Comparison of ENCODE assay signal across 6 cellular contexts in the genomic region with DNA sequence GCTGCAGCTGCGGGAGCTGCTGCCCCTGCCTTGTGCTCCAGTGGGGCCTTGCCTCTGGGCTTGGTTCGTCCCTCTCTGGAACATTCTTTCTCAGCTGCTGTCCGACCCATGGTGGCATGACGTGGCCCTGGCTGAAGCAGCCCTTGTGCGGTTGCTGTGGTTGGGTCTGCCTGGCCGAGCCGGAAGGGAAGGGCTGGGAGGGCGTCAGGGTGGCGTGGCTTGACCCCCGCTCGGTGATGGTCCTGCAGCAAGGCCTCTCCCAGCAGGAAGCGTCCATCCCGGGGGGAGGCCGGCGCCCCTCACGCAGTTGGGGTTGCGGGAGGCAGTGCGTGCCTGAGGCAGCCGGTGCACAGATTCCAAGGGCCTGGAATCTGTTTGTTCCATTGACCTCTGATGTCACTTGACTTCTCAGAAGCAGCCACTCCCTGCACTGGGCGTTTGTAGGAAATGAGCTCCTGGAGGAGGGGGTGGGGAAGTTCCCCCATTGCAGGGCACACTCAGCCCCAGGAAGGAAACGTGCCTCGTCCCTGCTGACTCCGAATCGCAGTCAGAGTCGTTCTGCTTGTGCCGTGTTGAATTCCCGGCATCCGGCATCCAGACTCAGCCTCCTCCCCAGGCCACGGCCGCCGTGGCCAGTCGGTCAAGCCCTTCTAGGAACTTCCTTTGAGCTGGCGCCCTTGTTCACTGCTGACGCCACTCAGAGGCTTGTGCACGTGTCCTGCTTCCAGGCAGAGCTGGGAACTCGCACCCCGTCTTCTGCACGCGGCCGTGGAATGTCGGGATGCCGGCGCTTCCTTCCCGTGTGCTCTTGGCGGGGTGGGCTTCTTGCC. TPM values are rescaled to one million over a fixed set of nuclear protein-coding genes. Genes with fewer than 3 reads are reported as not detected.
DNase-seq lines count a peak whose midpoint lies in the region; ATAC-seq and TF ChIP-seq lines count a peak whose summit lies in the region.

No MANE protein-coding gene starts in this region.

- WGBS in heart left ventricle, 4 donors = 29 to 48% (median 35%) methylated on average over 17 to 45 of the region's 45 CpGs

- no peaks in the 10 kb centered on the region for H3K9me3 ChIP-seq in heart left ventricle

- no peaks in the 10 kb centered on the region for H3K27me3 ChIP-seq in heart left ventricle

- TF ChIP-seq CTCF in heart left ventricle (IDR thresholded peaks at IDR 0.05) = no peak

- no peak for DNase-seq in activated CD4-positive, CD25-positive, alpha-beta regulatory T cell (lab: John Stamatoyannopoulos, UW)
- DNase-seq in heart left ventricle = peak; percentile 86 to 92 (median 87)
- peak; percentile 20 to 26 for DNase-seq in stimulated activated CD8-positive, alpha-beta memory T cell treated with anti-CD3 and anti-CD28 coated beads, Interleukin-4, amount 100 ng/mL, for 4 hours (ENCODE audit: low read depth in 2 of 2, low spot score in 1 of 2)
- no peak for DNase-seq in NCI-H82 (lab: John Stamatoyannopoulos, UW)
- no peak for DNase-seq in NCI-H510A (lab: John Stamatoyannopoulos, UW)

- H3K36me3 ChIP-seq in heart left ventricle = peaks cover 0 to 8% (median 0%) of the 10 kb centered on the region in 9 donors

- peak overlapping the region in 9 of 12 donors; percentile 5 to 39 (median 20) for H3K4me3 ChIP-seq in heart left ventricle

- ATAC-seq in activated CD4-positive, CD25-positive, alpha-beta regulatory T cell treated with anti-CD3 and anti-CD28 coated beads, Interleukin-2, amount 50 U/mL, for 24 hours = peak; percentile 46 to 58
- peak; percentile 60 to 84 (median 68) for ATAC-seq in heart left ventricle

- H3K4me1 ChIP-seq in heart left ventricle = peaks cover 19 to 83% (median 50%) of the 10 kb centered on the region in 12 donors

- TF ChIP-seq POLR2A in heart left ventricle (IDR thresholded peaks at IDR 0.05) = peak in 1 of 2 donors; percentile 36

- H3K27ac ChIP-seq in heart left ventricle = peak overlapping the region; percentile 22 to 99 (median 88)

- intact Hi-C loops in heart left ventricle (cut with DNase I) = loop anchor here in 1 of 10 donors (2.0 kb wide), 1 partner anchor 60 kb away; a partner anchor contains a TSS

RNA-seq across cellular contexts. Expression of a gene that starts 9.7 kb away (rescaled TPM):
- total RNA-seq in heart left ventricle = 1 to 10 TPM in 4 of 9 donors, under 1 TPM in 4, not detected in 1; 0.42 to 5.7 (median 0.92) TPM
- polyA plus RNA-seq in heart left ventricle = 1 to 10 TPM; 2.9 to 6.4 TPM

RNA-seq across cellular contexts. Expression of a gene that starts 21.1 kb away (rescaled TPM):
- 10 to 100 TPM; 27.3 to 47.8 (median 33.8) TPM for total RNA-seq in heart left ventricle
- polyA plus RNA-seq in heart left ventricle = 10 to 100 TPM; 35.9 to 38.0 TPM

RNA-seq across cellular contexts. Expression of a gene that starts 21.1 kb away (rescaled TPM):
- 10 to 100 TPM; 12.9 to 22.0 (median 18.5) TPM for total RNA-seq in heart left ventricle
- polyA plus RNA-seq in heart left ventricle = 10 to 100 TPM; 27.9 to 34.4 TPM

RNA-seq across cellular contexts. Expression of a gene that starts 28.6 kb away (rescaled TPM):
- total RNA-seq in heart left ventricle = 10 to 100 TPM in 5 of 9 donors, 1 to 10 TPM in 4; 3.0 to 17.8 (median 10.1) TPM
- polyA plus RNA-seq in heart left ventricle = 1 to 10 TPM; 5.9 to 7.1 TPM

RNA-seq across cellular contexts. Expression of a gene that starts 33.5 kb away (rescaled TPM):
- 10 to 100 TPM in 2 of 9 donors, 1 to 10 TPM in 7; 2.9 to 15.6 (median 4.7) TPM for total RNA-seq in heart left ventricle
- polyA plus RNA-seq in heart left ventricle = 1 to 10 TPM; 5.2 to 6.7 TPM

Comparison
In these comparisons a context has a peak if more than half of its experiments do, and no peak if none do; other contexts are left out.
1. DNase-seq: peak in heart left ventricle (5 of 5) and stimulated activated CD8-positive, alpha-beta memory T cell treated with anti-CD3 and anti-CD28 coated beads, Interleukin-4, amount 100 ng/mL, for 4 hours (2 of 2); none in activated CD4-positive, CD25-positive, alpha-beta regulatory T cell (0 of 4), NCI-H82 (single experiment) and NCI-H510A (single experiment).